In genomic region chr15:25409731-25410130, GRCh38 we compare ENCODE assay signal across 7 cellular contexts. TPM values are rescaled to one million over a fixed set of nuclear protein-coding genes. Genes with fewer than 3 reads are reported as not detected.
DNase-seq lines count a peak whose midpoint lies in the region; ATAC-seq and TF ChIP-seq lines count a peak whose summit lies in the region.
"Not testable (repeated sequence)": the region's sequence is repeated elsewhere in the genome, so short reads cannot be mapped to it uniquely, and the experiment has no call there.

No MANE protein-coding gene starts in this region.

- TF ChIP-seq CTCF in glutamatergic neuron (IDR thresholded peaks at IDR 0.05; ENCODE audit: partially characterized antibody, unreplicated experiment); nephron (IDR thresholded peaks at IDR 0.05; ENCODE audit: unreplicated experiment in 3 of 3); smooth muscle cell (IDR thresholded peaks at IDR 0.05; ENCODE audit: borderline replicate concordance, insufficient read depth, poor library complexity, severe bottlenecking): not testable (repeated sequence)

- H3K36me3 ChIP-seq in CD4-positive, CD25-positive, alpha-beta regulatory T cell (ENCODE audit: control insufficient read depth, insufficient read depth, low read length): peaks cover 18% of the 10 kb centered on the region
- H3K36me3 ChIP-seq in Karpas-422 (ENCODE audit: insufficient read depth, low read length): peaks cover 68% of the 10 kb centered on the region
- H3K36me3 ChIP-seq in smooth muscle cell (ENCODE audit: low read depth): not testable (repeated sequence)

- peaks cover 16 to 76% (median 39%) of the 10 kb centered on the region in 4 donors for H3K4me1 Mint-ChIP-seq in CD4-positive, CD25-positive, alpha-beta regulatory T cell
- not testable (repeated sequence) for H3K4me1 Mint-ChIP-seq in activated naive CD4-positive, alpha-beta T cell treated with anti-CD3 and anti-CD28 coated beads, Interleukin-2, amount 10 ng/mL, durations not matched to agents 7 days and 5 days
- H3K4me1 Mint-ChIP-seq in glutamatergic neuron (ENCODE audit: low read depth, unreplicated experiment) (peaks cover 15% of the 10 kb centered on the region), immature natural killer cell (peaks cover 64 to 95% of the 10 kb centered on the region in 2 donors), nephron (peaks cover 10% of the 10 kb centered on the region)

- not testable (repeated sequence) for H2AFZ ChIP-seq in Karpas-422 (ENCODE audit: low read length); smooth muscle cell (ENCODE audit: low read depth)

- H3K36me3 Mint-ChIP-seq in CD4-positive, CD25-positive, alpha-beta regulatory T cell: peaks cover 18% of the 10 kb centered on the region
- peaks cover 40% of the 10 kb centered on the region for H3K36me3 Mint-ChIP-seq in activated naive CD4-positive, alpha-beta T cell treated with anti-CD3 and anti-CD28 coated beads, Interleukin-2, amount 10 ng/mL, durations not matched to agents 7 days and 5 days
- not testable (repeated sequence) for H3K36me3 Mint-ChIP-seq in glutamatergic neuron (ENCODE audit: unreplicated experiment); immature natural killer cell
- peaks cover 54% of the 10 kb centered on the region for H3K36me3 Mint-ChIP-seq in nephron (ENCODE audit: low read depth)

- not testable (repeated sequence) for H3K4me1 ChIP-seq in CD4-positive, CD25-positive, alpha-beta regulatory T cell (ENCODE audit: control insufficient read depth, insufficient read depth, low read length, poor library complexity, severe bottlenecking); smooth muscle cell (ENCODE audit: low read depth)
- H3K4me1 ChIP-seq in Karpas-422 (ENCODE audit: low read length): peaks cover 55% of the 10 kb centered on the region

- H3K27ac ChIP-seq in CD4-positive, CD25-positive, alpha-beta regulatory T cell (ENCODE audit: insufficient read depth, low read length, poor library complexity, severe bottlenecking): not testable (repeated sequence)
- peak overlapping the region; percentile 86 for H3K27ac ChIP-seq in Karpas-422 (ENCODE audit: low read length)
- H3K27ac ChIP-seq in smooth muscle cell (ENCODE audit: low read depth): peak overlapping the region; percentile 36

- DNase-seq in CD4-positive, CD25-positive, alpha-beta regulatory T cell; Karpas-422; activated naive CD4-positive, alpha-beta T cell treated with anti-CD3 and anti-CD28 coated beads, Interleukin-2, amount 10 ng/mL, durations not matched to agents 7 days and 5 days; glutamatergic neuron; immature natural killer cell; smooth muscle cell (lab: John Stamatoyannopoulos, UW; ENCODE audit: unreplicated experiment): not testable (repeated sequence)

- not testable (repeated sequence) for H3K9me3 ChIP-seq in CD4-positive, CD25-positive, alpha-beta regulatory T cell (ENCODE audit: control insufficient read depth in 2 of 2, low read length in 2 of 2); Karpas-422 (ENCODE audit: low read length); smooth muscle cell (replicated peaks; ENCODE audit: low read depth)

- H3K27me3 Mint-ChIP-seq in CD4-positive, CD25-positive, alpha-beta regulatory T cell; activated naive CD4-positive, alpha-beta T cell treated with anti-CD3 and anti-CD28 coated beads, Interleukin-2, amount 10 ng/mL, durations not matched to agents 7 days and 5 days; glutamatergic neuron (ENCODE audit: unreplicated experiment); immature natural killer cell (ENCODE audit: low read depth in 3 of 3); nephron (ENCODE audit: low read depth): not testable (repeated sequence)

- not testable (repeated sequence) for H3K4me3 ChIP-seq in CD4-positive, CD25-positive, alpha-beta regulatory T cell (ENCODE audit: low read depth, low read length); Karpas-422 (ENCODE audit: low read length); smooth muscle cell

- not testable (repeated sequence) for H3F3A ChIP-seq in smooth muscle cell (ENCODE audit: low read depth)

- not testable (repeated sequence) for H3K27me3 ChIP-seq in CD4-positive, CD25-positive, alpha-beta regulatory T cell (ENCODE audit: control insufficient read depth, insufficient read depth, low read length); Karpas-422 (ENCODE audit: low read length); smooth muscle cell (ENCODE audit: low read depth)

- CTCF ChIA-PET in activated naive CD4-positive, alpha-beta T cell treated with anti-CD3 and anti-CD28 coated beads, Interleukin-2, amount 10 ng/mL, durations not matched to agents 7 days and 5 days (lab: Charles Lee): not testable (repeated sequence)

- not testable (repeated sequence) for H3K9ac ChIP-seq in Karpas-422 (ENCODE audit: low read length); smooth muscle cell (ENCODE audit: low read depth)

- H4K20me1 ChIP-seq in Karpas-422 (ENCODE audit: insufficient read depth, low read depth, low read length): not testable (repeated sequence)
- peaks cover 100% of the 10 kb centered on the region for H4K20me1 ChIP-seq in smooth muscle cell (ENCODE audit: low read depth)

- H3K27ac Mint-ChIP-seq in CD4-positive, CD25-positive, alpha-beta regulatory T cell: peak overlapping the region in 2 of 3 donors; percentile 12 to 36
- H3K27ac Mint-ChIP-seq in activated naive CD4-positive, alpha-beta T cell treated with anti-CD3 and anti-CD28 coated beads, Interleukin-2, amount 10 ng/mL, durations not matched to agents 7 days and 5 days: peak overlapping the region; percentile 45
- peak overlapping the region; percentile 69 for H3K27ac Mint-ChIP-seq in glutamatergic neuron (ENCODE audit: unreplicated experiment)
- peak overlapping the region in 4 of 6 donors; percentile 21 to 50 (median 40) for H3K27ac Mint-ChIP-seq in immature natural killer cell
- H3K27ac Mint-ChIP-seq in nephron: peak overlapping the region in 2 of 3 experiments; percentile 20 to 34

- not testable (repeated sequence) for H3K4me2 ChIP-seq in Karpas-422 (ENCODE audit: low read depth, low read length, poor library complexity, severe bottlenecking); smooth muscle cell

- peaks cover 100% of the 10 kb centered on the region for H3K79me2 ChIP-seq in Karpas-422 (ENCODE audit: low read length)
- peaks cover 97% of the 10 kb centered on the region for H3K79me2 ChIP-seq in smooth muscle cell (ENCODE audit: low read depth)

- not testable (repeated sequence) for ATAC-seq in CD4-positive, CD25-positive, alpha-beta regulatory T cell (ENCODE audit: low read depth in 2 of 2)

- not testable (repeated sequence) for H3K9me3 Mint-ChIP-seq in CD4-positive, CD25-positive, alpha-beta regulatory T cell; activated naive CD4-positive, alpha-beta T cell treated with anti-CD3 and anti-CD28 coated beads, Interleukin-2, amount 10 ng/mL, durations not matched to agents 7 days and 5 days; glutamatergic neuron (ENCODE audit: unreplicated experiment); immature natural killer cell; nephron

- H3K4me3 Mint-ChIP-seq in CD4-positive, CD25-positive, alpha-beta regulatory T cell: peak overlapping the region in 1 of 4 donors; percentile 64
- H3K4me3 Mint-ChIP-seq in activated naive CD4-positive, alpha-beta T cell treated with anti-CD3 and anti-CD28 coated beads, Interleukin-2, amount 10 ng/mL, durations not matched to agents 7 days and 5 days; glutamatergic neuron (ENCODE audit: unreplicated experiment); nephron: not testable (repeated sequence)
- H3K4me3 Mint-ChIP-seq in immature natural killer cell: peak overlapping the region in 1 of 5 donors; percentile 16

- not testable (repeated sequence) for H3K9me2 ChIP-seq in Karpas-422 (replicated peaks; ENCODE audit: insufficient read depth, low read length)

- 85% methylated on average over 4 of the region's 4 CpGs for WGBS in smooth muscle cell (ENCODE audit: low lambda C conversion rate)

RNA-seq across cellular contexts. Expression of gene UBE3A, which starts 29.1 kb away (rescaled TPM):
- total RNA-seq in CD4-positive, CD25-positive, alpha-beta regulatory T cell: 106 TPM
- polyA plus RNA-seq in CD4-positive, CD25-positive, alpha-beta regulatory T cell: 100 to 1,000 TPM in 2 of 4 donors, 10 to 100 TPM in 2; 88.6 to 109 (median 98.7) TPM
- 85.0 and 121 TPM in 2 replicates for total RNA-seq in Karpas-422 (2014; rRNA removed; shearing (Covaris generic); ENCODE audit: low replicate concordance)
- total RNA-seq in glutamatergic neuron (ENCODE audit: unreplicated experiment) (152 TPM), smooth muscle cell (93.9 and 115 TPM in 2 replicates)
- polyA plus RNA-seq in immature natural killer cell (100 to 1,000 TPM in 1 of 3 donors, 10 to 100 TPM in 2; 79.3 to 133 (median 84.1) TPM), smooth muscle cell (66.6 and 70.4 TPM in 2 replicates)
